10 cellular contexts compared by ENCODE assay signal in the genomic region with DNA sequence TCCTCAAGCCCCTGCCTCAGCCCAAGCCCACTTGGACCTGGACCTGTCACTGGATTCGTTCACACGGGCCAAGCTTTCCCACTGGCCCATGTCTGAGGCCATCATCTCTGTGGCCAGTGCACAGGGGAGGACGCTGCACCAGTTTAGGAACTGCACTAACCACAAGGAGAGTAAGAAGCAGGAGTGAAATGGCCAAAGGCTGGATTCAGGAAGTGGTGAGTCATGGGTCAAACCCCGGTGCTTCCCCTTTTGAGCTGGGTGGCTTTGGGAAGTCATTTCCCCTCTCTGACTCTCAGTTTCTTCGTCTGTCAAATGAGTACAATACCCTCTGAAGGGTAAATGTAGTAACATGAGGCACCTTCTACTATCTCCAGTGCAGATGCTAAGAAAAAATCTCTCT.
DNase-seq lines count a peak whose midpoint lies in the region; ATAC-seq, FAIRE-seq and TF ChIP-seq lines count a peak whose summit lies in the region.
"Had no signal": no experiment of that assay in that cellular context is flagged by ENCODE, and none has a peak within 500 bp of the region (broad histone marks: within the 10 kb centered on the region; RNA-seq: fewer than 3 reads in every experiment).

No MANE protein-coding gene starts in this region.

- TF ChIP-seq CTCF in GM12878 (IDR thresholded peaks at IDR 0.05 in 2 of 3, conservative IDR thresholded peaks at IDR 0.05 in 1 of 3; ENCODE audit: control insufficient read depth in 2 of 3, extremely low read depth in 1 of 3, insufficient read depth in 1 of 3, low read depth in 3 of 3, low read length in 3 of 3) = no peak
- TF ChIP-seq CTCF in lung (IDR thresholded peaks at IDR 0.05; ENCODE audit: control extremely low read depth, extremely low read depth) = no peak

- no peak overlapping the region for H3K4me3 Mint-ChIP-seq in activated T-helper 2 cell treated with anti-CD3 and anti-CD28 coated beads, Interferon-gamma antibody, Interleukin-2, Interleukin-4, amounts not matched to agents 10 μg/mL and 5 μg/mL and 100 μg/mL, durations not matched to agents 14 hours and 24 hours and 36 hours (ENCODE audit: low read depth)
- H3K4me3 Mint-ChIP-seq: activated naive CD8-positive, alpha-beta T cell treated with anti-CD3 and anti-CD28 coated beads, Interleukin-2, amount 10 ng/mL, durations not matched to agents 7 days and 5 days had no signal

- H3K27me3 ChIP-seq in GM12878 (replicated peaks in 1 of 2; ENCODE audit: control insufficient read depth in 2 of 2, insufficient read depth in 2 of 2, low read length in 1 of 2) (peaks cover 0 to 4% of the 10 kb centered on the region in 2 experiments), lung (ENCODE audit: control insufficient read depth, insufficient read depth) (peaks cover 7% of the 10 kb centered on the region)

- H3K9ac ChIP-seq in GM12878 (ENCODE audit: control insufficient read depth, insufficient read depth, low read length) = no peak overlapping the region

- TF ChIP-seq RAD21 in GM12878 (IDR thresholded peaks at IDR 0.05; ENCODE audit: insufficient read depth, low read depth, low read length) = no peak

- WGBS in GM12878 (ENCODE audit: insufficient coverage, insufficient replicate concordance, low lambda C conversion rate, missing lambda C conversion rate) = 8% methylated on average over 5 of the region's 5 CpGs
- 22 to 28% methylated on average over 5 of the region's 5 CpGs for WGBS in lung, 2 donors

- H3K27me3 Mint-ChIP-seq in activated T-helper 2 cell treated with anti-CD3 and anti-CD28 coated beads, Interferon-gamma antibody, Interleukin-2, Interleukin-4, amounts not matched to agents 10 μg/mL and 5 μg/mL and 100 μg/mL, durations not matched to agents 14 hours and 24 hours and 36 hours (ENCODE audit: low read depth) = peaks cover 29% of the 10 kb centered on the region

- RAD21 ChIA-PET in GM12878 (lab: Charles Lee; ENCODE audit: unreplicated experiment) = no interaction called here

- intact Hi-C loops in GM12878 (cut with micrococcal nuclease; ENCODE audit: unreplicated experiment) = no loop called here
- intact Hi-C loops in activated T-helper 2 cell treated with anti-CD3 and anti-CD28 coated beads, Interferon-gamma antibody, Interleukin-2, Interleukin-4, amounts not matched to agents 10 μg/mL and 5 μg/mL and 100 μg/mL, durations not matched to agents 14 hours and 24 hours and 36 hours (cut with micrococcal nuclease) = no loop called here

- no peaks in the 10 kb centered on the region for H3K36me3 ChIP-seq in GM12878 (ENCODE audit: control insufficient read depth in 2 of 2, insufficient read depth in 2 of 2, low read length in 1 of 2)
- H3K36me3 ChIP-seq in lung (ENCODE audit: control insufficient read depth in 2 of 2, insufficient read depth in 2 of 2, low read length in 2 of 2) = no peaks in the 10 kb centered on the region

- H4K20me1 ChIP-seq in GM12878 (ENCODE audit: control insufficient read depth, insufficient read depth) = no peaks in the 10 kb centered on the region

- H3K9me3 Mint-ChIP-seq in activated T-helper 2 cell treated with anti-CD3 and anti-CD28 coated beads, Interferon-gamma antibody, Interleukin-2, Interleukin-4, amounts not matched to agents 10 μg/mL and 5 μg/mL and 100 μg/mL, durations not matched to agents 14 hours and 24 hours and 36 hours = no peaks in the 10 kb centered on the region
- H3K9me3 Mint-ChIP-seq: activated naive CD8-positive, alpha-beta T cell treated with anti-CD3 and anti-CD28 coated beads, Interleukin-2, amount 10 ng/mL, durations not matched to agents 7 days and 5 days had no signal

- peak overlapping the region; percentile 46; the same call in 1 of the 2 replicates for H3K4me2 ChIP-seq in GM12878 (ENCODE audit: control insufficient read depth, insufficient read depth)

- H3K36me3 Mint-ChIP-seq in activated T-helper 2 cell treated with anti-CD3 and anti-CD28 coated beads, Interferon-gamma antibody, Interleukin-2, Interleukin-4, amounts not matched to agents 10 μg/mL and 5 μg/mL and 100 μg/mL, durations not matched to agents 14 hours and 24 hours and 36 hours (ENCODE audit: low read depth) = no peaks in the 10 kb centered on the region
- H3K36me3 Mint-ChIP-seq: activated naive CD8-positive, alpha-beta T cell treated with anti-CD3 and anti-CD28 coated beads, Interleukin-2, amount 10 ng/mL, durations not matched to agents 7 days and 5 days had no signal

- no peak for TF ChIP-seq POLR2A in GM12878 (IDR thresholded peaks at IDR 0.05; ENCODE audit: low read depth, low read length)

- no peak overlapping the region for H3K27ac Mint-ChIP-seq in activated T-helper 2 cell treated with anti-CD3 and anti-CD28 coated beads, Interferon-gamma antibody, Interleukin-2, Interleukin-4, amounts not matched to agents 10 μg/mL and 5 μg/mL and 100 μg/mL, durations not matched to agents 14 hours and 24 hours and 36 hours
- H3K27ac Mint-ChIP-seq: activated naive CD8-positive, alpha-beta T cell treated with anti-CD3 and anti-CD28 coated beads, Interleukin-2, amount 10 ng/mL, durations not matched to agents 7 days and 5 days had no signal

- no peaks in the 10 kb centered on the region for H3K79me2 ChIP-seq in GM12878 (ENCODE audit: control insufficient read depth, insufficient read depth, low read length)

- no peak overlapping the region for H3K27ac ChIP-seq in GM12878 (ENCODE audit: control insufficient read depth, insufficient read depth)
- no peak overlapping the region for H3K27ac ChIP-seq in lung (ENCODE audit: low read depth in 1 of 2, low read length in 1 of 2)

- TF ChIP-seq EP300 in GM12878 (IDR thresholded peaks at IDR 0.05; ENCODE audit: borderline replicate concordance in 1 of 2, control insufficient read depth in 1 of 2, low read depth in 2 of 2, low read length in 2 of 2) = no peak

- CTCF ChIA-PET in GM12878 (lab: Yijun Ruan, JAX) = no interaction called here

- H3K4me1 Mint-ChIP-seq in activated T-helper 2 cell treated with anti-CD3 and anti-CD28 coated beads, Interferon-gamma antibody, Interleukin-2, Interleukin-4, amounts not matched to agents 10 μg/mL and 5 μg/mL and 100 μg/mL, durations not matched to agents 14 hours and 24 hours and 36 hours (ENCODE audit: low read depth) = peaks cover 12% of the 10 kb centered on the region

- DNase-seq in Ammon's horn (ENCODE audit: low spot score) (peak; percentile 72), Kasumi-1 (lab: John Stamatoyannopoulos, UW) (peak; percentile 82 to 86), GM12878 (ENCODE audit: low read depth, low spot score) (peak; percentile 12), lung (ENCODE audit: low spot score) (peak; percentile 60), NCI-H1436 treated with DMSO at 0.1 percent for 48 hours (lab: John Stamatoyannopoulos, UW) (no peak)
- DNase-seq in central memory CD4-positive, alpha-beta T cell = no peak
- no peak for DNase-seq in activated T-helper 2 cell treated with anti-CD3 and anti-CD28 coated beads, Interferon-gamma antibody, Interleukin-2, Interleukin-4, amounts not matched to agents 10 μg/mL and 5 μg/mL and 100 μg/mL, durations not matched to agents 14 hours and 24 hours and 36 hours (ENCODE audit: low spot score)
- DNase-seq: activated naive CD8-positive, alpha-beta T cell treated with anti-CD3 and anti-CD28 coated beads, Interleukin-2, amount 10 ng/mL, durations not matched to agents 7 days and 5 days; DMS79 treated with DMSO at 0.1 percent for 48 hours had no signal

- H3K4me1 ChIP-seq in GM12878 (ENCODE audit: control insufficient read depth, insufficient read depth, low read length) = peaks cover 13% of the 10 kb centered on the region
- peaks cover 0 to 2% of the 10 kb centered on the region in 2 donors for H3K4me1 ChIP-seq in lung (ENCODE audit: control insufficient read depth in 2 of 2, insufficient read depth in 2 of 2, low read length in 2 of 2)

- no peak overlapping the region for H2AFZ ChIP-seq in GM12878 (ENCODE audit: control insufficient read depth, low read depth, low read length)

- no peak overlapping the region for H3K4me3 ChIP-seq in GM12878
- H3K4me3 ChIP-seq in lung = no peak overlapping the region

- FAIRE-seq in GM12878 (lab: Jason Lieb, UNC) = peak; percentile 7

- SMC1A ChIA-PET in GM12878 (lab: Charles Lee; ENCODE audit: uncharacterized antibody, unreplicated experiment) = interaction anchor here (0.9 kb wide), 1 partner anchor 14 kb away, joined by 3 read pairs; no protein-coding TSS in a partner anchor

- in situ Hi-C loops in GM12878 (cut with MboI) = no loop called here

- no peaks in the 10 kb centered on the region for H3K9me3 ChIP-seq in GM12878 (replicated peaks; ENCODE audit: control insufficient read depth, insufficient read depth, low read length)
- H3K9me3 ChIP-seq in lung (ENCODE audit: control insufficient read depth in 2 of 2, insufficient read depth in 1 of 2, low read length in 1 of 2) = no peaks in the 10 kb centered on the region

- POLR2A ChIA-PET in GM12878 (lab: Charles Lee) = interaction anchor here (0.7 kb wide), 1 partner anchor 164 kb away, joined by 3 read pairs; no protein-coding TSS in a partner anchor

- ATAC-seq in GM12878 (peak; percentile 68), lung (ENCODE audit: insufficient read depth, low FRiP score) (peak; percentile 67), HG03139 (IDR thresholded peaks at IDR 0.05; ENCODE audit: unreplicated experiment) (no peak)

- no TSS peak for BruUV-seq in GM12878 (replicated peaks; lab: Mats Ljungman, UMichigan)

TF ChIP-seq in GM12878, 131 proteins besides CTCF, POLR2A, EP300 and RAD21:
- TF ChIP-seq ZNF217 (IDR thresholded peaks at IDR 0.05) (no peak), RUNX3 (IDR thresholded peaks at IDR 0.05; ENCODE audit: low read length) (0 out of 2 replicates have a peak, but pooled peaks have one; percentile 18)

Comparison
In these comparisons a context has a peak if more than half of its experiments do, and no peak if none do; other contexts are left out.
1. DNase-seq: peak in Ammon's horn (single experiment), Kasumi-1 (2 of 2), GM12878 (single experiment) and lung (single experiment); none in central memory CD4-positive, alpha-beta T cell (single experiment), activated T-helper 2 cell treated with anti-CD3 and anti-CD28 coated beads, Interferon-gamma antibody, Interleukin-2, Interleukin-4, amounts not matched to agents 10 μg/mL and 5 μg/mL and 100 μg/mL, durations not matched to agents 14 hours and 24 hours and 36 hours (single experiment) and NCI-H1436 treated with DMSO at 0.1 percent for 48 hours (single experiment).